Comparison of ENCODE assay signal across 15 cellular contexts in genomic region chr6:51330971-51331370, GRCh38.
DNase-seq lines count a peak whose midpoint lies in the region; TF ChIP-seq lines count a peak whose summit lies in the region.
"Had no signal": no experiment of that assay in that cellular context is flagged by ENCODE, and none has a peak within 500 bp of the region (broad histone marks: within the 10 kb centered on the region; RNA-seq: fewer than 3 reads in every experiment).

No MANE protein-coding gene starts in this region.

- H3K4me1 Mint-ChIP-seq in mesothelial cell of epicardium (peaks cover 25% of the 10 kb centered on the region), type B pancreatic cell (ENCODE audit: unreplicated experiment) (peaks cover 13% of the 10 kb centered on the region)
- H3K4me1 Mint-ChIP-seq: B cell; CD4-positive, CD25-positive, alpha-beta regulatory T cell had no signal

- H3K4me3 Mint-ChIP-seq in mesothelial cell of epicardium (no peak overlapping the region), type B pancreatic cell (peak overlapping the region; percentile 2)
- H3K4me3 Mint-ChIP-seq: B cell; CD4-positive, CD25-positive, alpha-beta regulatory T cell; CD8-positive, alpha-beta T cell had no signal

- H3K9me3 Mint-ChIP-seq in mesothelial cell of epicardium (peaks cover 8% of the 10 kb centered on the region), type B pancreatic cell (no peaks in the 10 kb centered on the region)
- H3K9me3 Mint-ChIP-seq: CD4-positive, CD25-positive, alpha-beta regulatory T cell had no signal

- H3K27me3 Mint-ChIP-seq in mesothelial cell of epicardium (ENCODE audit: low read depth) (no peaks in the 10 kb centered on the region), type B pancreatic cell (no peaks in the 10 kb centered on the region)
- H3K27me3 Mint-ChIP-seq: B cell; CD4-positive, CD25-positive, alpha-beta regulatory T cell had no signal

- peak overlapping the region; percentile 51 for H3K27ac Mint-ChIP-seq in mesothelial cell of epicardium
- H3K27ac Mint-ChIP-seq in type B pancreatic cell = peak overlapping the region; percentile 63
- H3K27ac Mint-ChIP-seq: B cell; CD4-positive, CD25-positive, alpha-beta regulatory T cell; CD8-positive, alpha-beta T cell had no signal

- peak; percentile 71 for DNase-seq in NCI-H82 (lab: John Stamatoyannopoulos, UW)
- no peak for DNase-seq in NCI-H82 treated with DMSO at 0.1 percent for 48 hours (lab: John Stamatoyannopoulos, UW; ENCODE audit: unreplicated experiment)
- DNase-seq in mesothelial cell of epicardium (ENCODE audit: low spot score in 2 of 2, unreplicated experiment in 2 of 2) = no peak
- DNase-seq in type B pancreatic cell (ENCODE audit: extremely low spot score, unreplicated experiment) = no peak
- no peak for DNase-seq in glomerular visceral epithelial cell (ENCODE audit: extremely low spot score)
- no peak for DNase-seq in NCI-H1930 (lab: John Stamatoyannopoulos, UW)
- DNase-seq: Caco-2; CD4-positive, CD25-positive, alpha-beta regulatory T cell; CD8-positive, alpha-beta T cell; DMS153; DND-41; GM23248; H7; HCEC 1CT had no signal

- H3K36me3 Mint-ChIP-seq in mesothelial cell of epicardium (no peaks in the 10 kb centered on the region), type B pancreatic cell (peaks cover 3% of the 10 kb centered on the region)
- H3K36me3 Mint-ChIP-seq: CD4-positive, CD25-positive, alpha-beta regulatory T cell; CD8-positive, alpha-beta T cell had no signal

- TF ChIP-seq CTCF in mesothelial cell of epicardium (IDR thresholded peaks at IDR 0.05; ENCODE audit: unreplicated experiment) = no peak
- no peak for TF ChIP-seq CTCF in type B pancreatic cell (conservative IDR thresholded peaks at IDR 0.05)
